In the genomic region with DNA sequence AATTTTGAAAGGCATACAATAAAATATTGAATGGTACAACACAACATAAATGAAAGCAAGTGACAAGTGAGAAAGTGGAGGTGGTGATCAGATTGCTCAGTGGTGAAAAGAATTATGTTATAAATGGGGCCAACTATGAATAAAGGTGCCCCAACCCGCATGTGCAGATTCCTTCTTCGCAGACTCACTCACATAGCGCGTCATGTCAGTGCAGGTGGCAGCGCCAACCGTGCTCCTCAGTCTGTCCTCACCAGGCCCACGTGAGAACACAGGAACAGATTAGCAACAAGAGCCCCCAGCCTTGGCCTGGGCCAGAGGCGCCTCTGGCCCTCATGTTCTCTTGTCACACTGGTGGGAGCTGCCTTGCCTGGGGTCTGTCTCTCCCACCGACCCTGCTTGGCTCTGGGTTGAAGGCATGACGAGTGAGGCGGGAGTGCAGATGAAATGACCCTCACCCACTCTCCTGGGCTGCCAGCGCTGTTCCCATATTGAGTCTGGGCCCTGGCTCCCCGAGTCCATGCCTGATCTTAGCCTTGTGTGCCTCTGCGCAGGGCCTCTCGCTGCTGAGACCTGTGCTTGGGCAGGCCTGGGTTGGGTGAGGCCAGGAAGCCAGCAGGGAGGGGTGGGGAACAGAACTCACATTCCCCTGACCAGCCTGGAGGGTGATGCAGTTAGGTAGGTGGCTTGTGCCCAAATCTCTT, we compare ENCODE assay signal across 1 cellular context.
TF ChIP-seq lines count a peak whose summit lies in the region.

No MANE protein-coding gene starts in this region.

TF ChIP-seq in GM23338, 12 proteins besides CTCF, POLR2A, EP300 and RAD21:
- TF ChIP-seq ZNF462 (CRISPR knock-in tag; IDR thresholded peaks at IDR 0.05) (no peak), POLR2AphosphoS5 (IDR thresholded peaks at IDR 0.05; ENCODE audit: low read depth) (no peak)
- TF ChIP-seq, protein P1, sequence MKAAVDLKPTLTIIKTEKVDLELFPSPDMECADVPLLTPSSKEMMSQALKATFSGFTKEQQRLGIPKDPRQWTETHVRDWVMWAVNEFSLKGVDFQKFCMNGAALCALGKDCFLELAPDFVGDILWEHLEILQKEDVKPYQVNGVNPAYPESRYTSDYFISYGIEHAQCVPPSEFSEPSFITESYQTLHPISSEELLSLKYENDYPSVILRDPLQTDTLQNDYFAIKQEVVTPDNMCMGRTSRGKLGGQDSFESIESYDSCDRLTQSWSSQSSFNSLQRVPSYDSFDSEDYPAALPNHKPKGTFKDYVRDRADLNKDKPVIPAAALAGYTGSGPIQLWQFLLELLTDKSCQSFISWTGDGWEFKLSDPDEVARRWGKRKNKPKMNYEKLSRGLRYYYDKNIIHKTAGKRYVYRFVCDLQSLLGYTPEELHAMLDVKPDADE (IDR thresholded peaks at IDR 0.05), result no peak
